Comparison of ENCODE assay signal across 8 cellular contexts in genomic region chr2:74472086-74472944, GRCh38. TPM values are rescaled to one million over a fixed set of nuclear protein-coding genes. Genes with fewer than 3 reads are reported as not detected.
A peak's percentile ranks its signal among the peaks of the same experiment; 100 is the strongest.
DNase-seq lines count a peak whose midpoint lies in the region; ATAC-seq, FAIRE-seq and TF ChIP-seq lines count a peak whose summit lies in the region.

Gene MRPL53 (minus strand): TSS chr2:74472680. CDS start chr2:74472660, 20 bp downstream.

- peak; percentile 88 for FAIRE-seq in endothelial cell of umbilical vein (lab: Jason Lieb, UNC)

- POLR2A ChIA-PET in Caco-2 (lab: Charles Lee), result interaction anchor here (0.6 to 2.4 kb wide), 6 partner anchors 10 to 32 kb away, joined by 3 to 20 read pairs (median 4); partner anchors contain the start of genes CCDC142, TTC31 and WBP1
- POLR2A ChIA-PET in OCI-LY7 (lab: Charles Lee), result interaction anchor here (1.3 to 3.2 kb wide), 5 partner anchors 11 to 60 kb away, joined by 3 to 25 read pairs (median 4); partner anchors contain the start of genes AUP1, CCDC142, HTRA2 and TTC31
- POLR2A ChIA-PET in endothelial cell of umbilical vein (lab: Charles Lee), result interaction anchor here (0.6 to 1.1 kb wide), 2 partner anchors 11 to 38 kb away, joined by 3 read pairs; partner anchors contain the start of genes CCDC142 and TTC31

- H3K4me1 ChIP-seq in Caco-2 (peaks cover 4% of the 10 kb centered on the region; the same call in 1 of the 2 replicates), HUES48 (ENCODE audit: control insufficient read depth, insufficient read depth, low read length) (peaks cover 10% of the 10 kb centered on the region; the same call in 1 of the 2 replicates), OCI-LY7 (ENCODE audit: insufficient read depth, low read length, poor library complexity, severe bottlenecking) (peaks cover 16% of the 10 kb centered on the region), endothelial cell of umbilical vein (ENCODE audit: control insufficient read depth, extremely low read depth, insufficient read depth, low read length) (peaks cover 13% of the 10 kb centered on the region)

- H2AFZ ChIP-seq in OCI-LY7 (ENCODE audit: low read length), result peak within 1 kb of the TSS; percentile 75
- H2AFZ ChIP-seq in endothelial cell of umbilical vein (ENCODE audit: low read depth, low read length), result peak within 1 kb of the TSS; percentile 87

- peaks cover 7% of the 10 kb centered on the region; the same call in 1 of the 2 replicates for H3K79me2 ChIP-seq in OCI-LY7 (ENCODE audit: insufficient read depth, low read depth, low read length)
- H3K79me2 ChIP-seq in endothelial cell of umbilical vein (ENCODE audit: control insufficient read depth, insufficient read depth, low read length), result no peaks in the 10 kb centered on the region

- TF ChIP-seq POLR2A in endothelial cell of umbilical vein (IDR thresholded peaks at IDR 0.05; ENCODE audit: low read depth, low read length), result peak; percentile 98

- peak within 1 kb of the TSS; percentile 93 for H3K4me3 Mint-ChIP-seq in Caco-2 (ENCODE audit: unreplicated experiment)

- peak; percentile 75 for ATAC-seq in GM21367 (IDR thresholded peaks at IDR 0.05; ENCODE audit: unreplicated experiment)

- H3K36me3 Mint-ChIP-seq in Caco-2 (ENCODE audit: insufficient read depth, unreplicated experiment), result peaks cover 48% of the 10 kb centered on the region

- H3K4me3 ChIP-seq in Caco-2 (ENCODE audit: low read depth, low read length), result peak within 1 kb of the TSS; percentile 65
- H3K4me3 ChIP-seq in HUES48 (ENCODE audit: low read depth, low read length), result peak within 1 kb of the TSS; percentile 99
- peak within 1 kb of the TSS; percentile 85 for H3K4me3 ChIP-seq in OCI-LY7 (ENCODE audit: low read depth, low read length, poor library complexity, severe bottlenecking)
- H3K4me3 ChIP-seq in endothelial cell of umbilical vein (replicated peaks in 1 of 3; ENCODE audit: insufficient read depth in 1 of 3, low read depth in 1 of 3, low read length in 3 of 3), result peak within 1 kb of the TSS; percentile 43 to 84 (median 75)

- no peaks in the 10 kb centered on the region for H3K9me3 Mint-ChIP-seq in Caco-2 (ENCODE audit: unreplicated experiment)

- H3K27ac ChIP-seq in HUES48 (ENCODE audit: low read depth, low read length) (peak within 1 kb of the TSS; percentile 95), OCI-LY7 (ENCODE audit: low read depth, low read length, poor library complexity, severe bottlenecking) (peak within 1 kb of the TSS; percentile 81), endothelial cell of umbilical vein (ENCODE audit: insufficient read depth, low read depth, low read length) (peak within 1 kb of the TSS; percentile 10)

- H3K9me1 ChIP-seq in endothelial cell of umbilical vein (replicated peaks; ENCODE audit: control insufficient read depth, extremely low read depth, insufficient read depth, low read length), result no peaks in the 10 kb centered on the region

- H3K4me1 Mint-ChIP-seq in Caco-2 (ENCODE audit: low read depth, unreplicated experiment), result peaks cover 8% of the 10 kb centered on the region

- H3K9ac ChIP-seq in HUES48 (ENCODE audit: low read depth, low read length) (peak within 1 kb of the TSS; percentile 81), endothelial cell of umbilical vein (replicated peaks; ENCODE audit: extremely low read depth, insufficient read depth, low read length) (peak within 1 kb of the TSS; percentile 46)

- CTCF ChIA-PET in Caco-2 (lab: Charles Lee), result interaction anchor here (0.6 to 1.7 kb wide), 6 partner anchors 10 to 691 kb away, joined by 3 to 7 read pairs (median 6); partner anchors contain the start of genes CCDC142, TTC31 and WBP1
- CTCF ChIA-PET in OCI-LY7 (lab: Charles Lee; ENCODE audit: unreplicated experiment), result no interaction called here
- CTCF ChIA-PET in endothelial cell of umbilical vein (lab: Charles Lee), result interaction anchor here (1.2 to 2.1 kb wide), 2 partner anchors 10 to 32 kb away, joined by 3 to 12 read pairs; partner anchors contain the start of genes CCDC142 and TTC31

- peak; percentile 97 for DNase-seq in Caco-2
- peak; percentile 97 for DNase-seq in OCI-LY7 (ENCODE audit: low spot score)
- peak; percentile 99 for DNase-seq in activated CD8-positive, alpha-beta memory T cell treated with anti-CD3 and anti-CD28 coated beads, Interleukin-2, amount 50 U/mL, for 48 hours
- DNase-seq in endothelial cell of umbilical vein (ENCODE audit: low read depth, low spot score), result peak; percentile 93
- peak; percentile 96 for DNase-seq in middle frontal gyrus (ENCODE audit: extremely low spot score, low spot score)
- DNase-seq in stimulated activated CD8-positive, alpha-beta memory T cell treated with anti-CD3 and anti-CD28 coated beads, Interleukin-2, amount 100 ng/mL, for 1 hour (ENCODE audit: low read depth in 2 of 2), result peak; percentile 93 to 94

- H3K9me3 ChIP-seq in Caco-2, result no peaks in the 10 kb centered on the region
- no peaks in the 10 kb centered on the region for H3K9me3 ChIP-seq in HUES48 (ENCODE audit: control insufficient read depth, insufficient read depth, low read length)
- no peaks in the 10 kb centered on the region for H3K9me3 ChIP-seq in OCI-LY7 (ENCODE audit: low read length)
- no peaks in the 10 kb centered on the region for H3K9me3 ChIP-seq in endothelial cell of umbilical vein (replicated peaks; ENCODE audit: control insufficient read depth, insufficient read depth, low read length)

- H4K20me1 ChIP-seq in OCI-LY7 (ENCODE audit: insufficient read depth, low read length) (no peaks in the 10 kb centered on the region), endothelial cell of umbilical vein (replicated peaks; ENCODE audit: control insufficient read depth, extremely low read depth, insufficient read depth, low read length) (no peaks in the 10 kb centered on the region)

- H3K27me3 ChIP-seq in Caco-2 (replicated peaks; ENCODE audit: control insufficient read depth, insufficient read depth, low read length) (no peaks in the 10 kb centered on the region), HUES48 (ENCODE audit: control insufficient read depth, insufficient read depth, low read length) (no peaks in the 10 kb centered on the region), endothelial cell of umbilical vein (ENCODE audit: control insufficient read depth in 2 of 2, insufficient read depth in 2 of 2, low read length in 2 of 2) (no peaks in the 10 kb centered on the region)

- BruUV-seq in Caco-2 (replicated peaks; lab: Mats Ljungman, UMichigan) (TSS peak; percentile 89), OCI-LY7 (replicated peaks; lab: Mats Ljungman, UMichigan) (TSS peak; percentile 93), endothelial cell of umbilical vein (replicated peaks; lab: Mats Ljungman, UMichigan) (TSS peak; percentile 78)

- intact Hi-C loops in Caco-2 (cut with micrococcal nuclease; ENCODE audit: unreplicated experiment), result loop anchor here (1.0 kb wide), 4 partner anchors 11 to 115 kb away; partner anchors contain the start of genes AUP1, HTRA2, TTC31 and WBP1
- intact Hi-C loops in OCI-LY7 (cut with micrococcal nuclease; ENCODE audit: unreplicated experiment), result no loop called here
- intact Hi-C loops in endothelial cell of umbilical vein (cut with micrococcal nuclease), result loop anchor here (1.0 kb wide), 1 partner anchor 10 kb away; the partner anchor contains the start of gene CCDC142

- TF ChIP-seq CTCF in Caco-2 (IDR thresholded peaks at IDR 0.05; ENCODE audit: insufficient read depth in 1 of 2, low read depth in 1 of 2, low read length in 1 of 2, severe bottlenecking in 1 of 2, unreplicated experiment in 1 of 2) (no peak), OCI-LY7 (conservative IDR thresholded peaks at IDR 0.05; ENCODE audit: low read length) (0 out of 2 replicates have a peak, but pooled peaks have one; percentile 20), endothelial cell of umbilical vein (IDR thresholded peaks at IDR 0.05; ENCODE audit: extremely low read depth in 1 of 2, insufficient read depth in 1 of 2, low read depth in 1 of 2, low read length in 2 of 2) (no peak)

- no peaks in the 10 kb centered on the region for H3K9me2 ChIP-seq in OCI-LY7 (ENCODE audit: insufficient read depth, low read length)

- H3K4me2 ChIP-seq in OCI-LY7 (ENCODE audit: low read length), result peak within 1 kb of the TSS; percentile 89
- peak within 1 kb of the TSS; percentile 89 for H3K4me2 ChIP-seq in endothelial cell of umbilical vein (ENCODE audit: insufficient read depth, low read length)

- peak within 1 kb of the TSS; percentile 95 for H3K27ac Mint-ChIP-seq in Caco-2 (ENCODE audit: unreplicated experiment)

- no peaks in the 10 kb centered on the region for H3K27me3 Mint-ChIP-seq in Caco-2 (ENCODE audit: insufficient read depth, unreplicated experiment)

- dilution Hi-C loops in endothelial cell of umbilical vein (cut with MboI; ENCODE audit: extremely low pct_ligation_motif_present, low sequenced_read_pairs), result no loop called here

- H3K36me3 ChIP-seq in Caco-2 (ENCODE audit: control insufficient read depth, insufficient read depth, low read length) (no peaks in the 10 kb centered on the region), HUES48 (ENCODE audit: control insufficient read depth, insufficient read depth, low read length) (peaks cover 22% of the 10 kb centered on the region), OCI-LY7 (ENCODE audit: insufficient read depth, low read length) (peaks cover 26% of the 10 kb centered on the region), endothelial cell of umbilical vein (ENCODE audit: control insufficient read depth in 2 of 2, extremely low read depth in 1 of 2, insufficient read depth in 2 of 2, low read length in 2 of 2) (peaks cover 0 to 7% of the 10 kb centered on the region in 2 experiments)

TF ChIP-seq in endothelial cell of umbilical vein, 7 proteins besides CTCF, POLR2A, EP300 and RAD21:
- TF ChIP-seq POLR2AphosphoS5 (IDR thresholded peaks at IDR 0.05; ENCODE audit: insufficient read depth, low read depth, low read length) (peak; percentile 99), EZH2 (IDR thresholded peaks at IDR 0.05; ENCODE audit: borderline replicate concordance, low read depth, low read length, severe bottlenecking) (no peak)
TF ChIP-seq in endothelial cell of umbilical vein: peak in this region for 1.

RNA-seq across cellular contexts. Expression of gene MRPL53, which starts in this region (rescaled TPM):
- total RNA-seq in Caco-2 (2022), result 88.4 and 102 TPM in 2 replicates
- total RNA-seq in OCI-LY7 (2014; rRNA removed; shearing (Covaris generic)), result 46.1 and 85.7 TPM in 2 replicates
- 90.0 and 102 TPM in 2 replicates for total RNA-seq in OCI-LY7 (2022)
- 69.7 and 70.4 TPM in 2 replicates for total RNA-seq in endothelial cell of umbilical vein
- polyA plus RNA-seq in endothelial cell of umbilical vein, result 68.7 and 107 TPM in 2 replicates
- polyA plus RNA-seq in endothelial cell of umbilical vein (2011; cell fraction: cytosol; rRNA removed), result 43.8 and 71.4 TPM in 2 replicates
- polyA plus RNA-seq in endothelial cell of umbilical vein (2011; cell fraction: nucleus; rRNA removed), result 36.0 and 44.2 TPM in 2 replicates
- 45.7 and 85.9 TPM in 2 replicates for polyA plus RNA-seq in endothelial cell of umbilical vein (2012)
- polyA minus RNA-seq in endothelial cell of umbilical vein, result 19.4 and 34.0 TPM in 2 replicates
- 32.4 TPM for polyA minus RNA-seq in endothelial cell of umbilical vein (2011; cell fraction: cytosol; rRNA and poly(A)+ RNA removed)
- polyA minus RNA-seq in endothelial cell of umbilical vein (2011; cell fraction: nucleus; rRNA and poly(A)+ RNA removed), result 13.2 and 20.1 TPM in 2 replicates

Comparison
In these comparisons a context has a peak if more than half of its experiments do, and no peak if none do; other contexts are left out.
1. Peak in every context shown above with its lines: DNase-seq, ATAC-seq, H3K4me3 ChIP-seq and H3K27ac ChIP-seq.
2. H3K27ac ChIP-seq: peak in every context shown above with its lines; median percentile 95 in HUES48; 81 in OCI-LY7; 10 in endothelial cell of umbilical vein.